ENCODE assay signal across 30 cellular contexts in the genomic region with DNA sequence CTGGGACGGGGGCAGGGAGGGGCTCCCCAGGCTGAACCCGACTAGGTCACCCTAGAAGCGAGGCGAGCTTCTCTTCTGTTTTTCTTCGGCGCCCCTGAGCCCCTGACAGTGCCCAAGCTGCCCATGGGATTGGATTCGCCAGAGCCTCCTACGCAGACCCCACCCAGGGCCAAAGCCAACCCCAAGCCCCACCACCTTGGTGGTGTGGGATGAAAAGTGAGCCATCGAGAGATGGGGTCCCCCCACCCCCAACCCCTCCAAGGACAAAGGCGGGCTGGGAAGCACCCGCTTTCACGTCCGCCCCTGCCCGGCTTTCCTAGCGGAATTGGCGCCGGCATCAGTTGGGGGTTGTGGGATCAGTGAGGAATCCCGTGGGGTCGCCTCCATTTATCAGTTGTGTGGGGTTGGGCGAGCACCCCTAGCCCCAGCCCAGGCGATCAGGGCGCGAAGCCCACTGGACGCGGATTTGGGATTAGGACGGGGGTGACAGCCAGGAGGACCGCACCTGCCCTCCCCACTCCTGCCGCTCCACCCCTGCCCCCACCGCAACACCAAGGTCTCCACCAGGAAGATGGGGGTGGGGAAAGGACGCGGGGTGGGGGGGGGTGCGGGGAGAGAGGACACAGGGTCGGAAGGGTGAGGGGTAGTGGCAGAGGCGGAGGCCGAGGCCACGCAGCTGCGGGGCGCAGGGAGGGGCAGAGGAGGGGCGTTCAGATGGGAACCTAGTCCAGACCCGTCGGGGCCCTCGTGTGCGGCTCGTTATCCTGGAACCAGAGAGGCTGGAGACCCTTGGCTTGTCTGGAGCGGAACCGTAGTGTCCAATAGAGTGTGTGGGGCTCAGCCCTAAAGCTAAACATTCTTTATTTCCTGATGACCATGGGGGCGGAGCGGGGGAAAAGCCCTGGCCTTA. TPM values are rescaled to one million over a fixed set of nuclear protein-coding genes. Genes with fewer than 3 reads are reported as not detected.
A peak's percentile ranks its signal among the peaks of the same experiment; 100 is the strongest.
DNase-seq lines count a peak whose midpoint lies in the region; ATAC-seq and TF ChIP-seq lines count a peak whose summit lies in the region.
"Had no signal": no experiment of that assay in that cellular context is flagged by ENCODE, and none has a peak within 500 bp of the region (broad histone marks: within the 10 kb centered on the region; RNA-seq: fewer than 3 reads in every experiment).

No MANE protein-coding gene starts in this region.

- peak overlapping the region; percentile 67 for H3K4me2 ChIP-seq in smooth muscle cell
- H3K4me2 ChIP-seq: BLaER1 treated with 17β-estradiol and CSF1 and Interleukin-3, amounts not matched to agents 10 nM and 100 nM; PC-9 had no signal

- no peak overlapping the region for H3K4me3 ChIP-seq in RWPE2 (ENCODE audit: severe bottlenecking)
- peak overlapping the region; percentile 75 for H3K4me3 ChIP-seq in iPS-15b (ENCODE audit: low read depth, low read length)
- no peak overlapping the region for H3K4me3 ChIP-seq in smooth muscle cell
- H3K4me3 ChIP-seq: esophagus squamous epithelium, GM23248, left lung, PC-9, right atrium auricular region, uterus had no signal

- H3K79me2 ChIP-seq in smooth muscle cell (ENCODE audit: low read depth) = no peaks in the 10 kb centered on the region

- peak overlapping the region; percentile 41 for H3K27ac Mint-ChIP-seq in activated CD4-positive, alpha-beta T cell treated with anti-CD3 and anti-CD28 coated beads, Interleukin-2, amount 10 ng/mL, durations not matched to agents 7 days and 5 days
- H3K27ac Mint-ChIP-seq: activated CD8-positive, alpha-beta T cell treated with anti-CD3 and anti-CD28 coated beads, Interleukin-2, amount 10 ng/mL, durations not matched to agents 7 days and 5 days; activated naive CD8-positive, alpha-beta T cell; activated T-cell treated with anti-CD3 and anti-CD28 coated beads, Interleukin-2, amount 50 U/mL, for 72 hours; T-helper 17 cell had no signal

- H3K9ac ChIP-seq in iPS-15b (ENCODE audit: low read depth, low read length) = peak overlapping the region; percentile 92
- H3K9ac ChIP-seq in smooth muscle cell (ENCODE audit: low read depth) = no peak overlapping the region
- H3K9ac ChIP-seq: BLaER1 treated with 17β-estradiol and CSF1 and Interleukin-3, amounts not matched to agents 10 nM and 100 nM; GM23248 had no signal

- H4K20me1 ChIP-seq in smooth muscle cell (ENCODE audit: low read depth) = no peaks in the 10 kb centered on the region

- ATAC-seq in RWPE2 (ENCODE audit: low read depth) (no peak), GM21576 (IDR thresholded peaks at IDR 0.05; ENCODE audit: unreplicated experiment) (no peak)
- ATAC-seq: activated CD8-positive, alpha-beta T cell treated with anti-CD3 and anti-CD28 coated beads, Interleukin-2, amount 10 ng/mL, durations not matched to agents 7 days and 5 days; activated T-cell treated with anti-CD3 and anti-CD28 coated beads, Interleukin-2, amount 50 U/mL, for 72 hours; left lung; T-helper 17 cell had no signal

- H3K4me1 Mint-ChIP-seq in activated CD4-positive, alpha-beta T cell treated with anti-CD3 and anti-CD28 coated beads, Interleukin-2, amount 10 ng/mL, durations not matched to agents 7 days and 5 days = peaks cover 9% of the 10 kb centered on the region

- H3K4me1 ChIP-seq in RWPE2 (ENCODE audit: insufficient read depth, poor library complexity, severe bottlenecking) (peaks cover 9% of the 10 kb centered on the region), iPS-15b (ENCODE audit: control insufficient read depth, insufficient read depth, low read length) (peaks cover 31% of the 10 kb centered on the region), smooth muscle cell (ENCODE audit: low read depth) (peaks cover 41% of the 10 kb centered on the region)
- H3K4me1 ChIP-seq: uterus had no signal

- 5% methylated on average over 28 of the region's 48 CpGs for WGBS in smooth muscle cell (ENCODE audit: low lambda C conversion rate)

- POLR2A ChIA-PET in activated CD4-positive, alpha-beta T cell treated with anti-CD3 and anti-CD28 coated beads, Interleukin-2, amount 10 ng/mL, durations not matched to agents 7 days and 5 days (lab: Charles Lee) = no interaction called here

- H3F3A ChIP-seq in smooth muscle cell (ENCODE audit: low read depth) = no peaks in the 10 kb centered on the region

- no peak overlapping the region for H2AFZ ChIP-seq in smooth muscle cell (ENCODE audit: low read depth)
- H2AFZ ChIP-seq: GM23248, PC-9 had no signal

- H3K36me3 ChIP-seq in RWPE2 (ENCODE audit: low read depth) (no peaks in the 10 kb centered on the region), iPS-15b (ENCODE audit: control insufficient read depth, insufficient read depth, low read length) (no peaks in the 10 kb centered on the region), smooth muscle cell (ENCODE audit: low read depth) (no peaks in the 10 kb centered on the region)
- H3K36me3 ChIP-seq: BLaER1 treated with 17β-estradiol and CSF1 and Interleukin-3, amounts not matched to agents 10 nM and 100 nM; esophagus squamous epithelium; left lung; right atrium auricular region; uterus had no signal

- DNase-seq in activated CD4-positive, alpha-beta T cell treated with anti-CD3 and anti-CD28 coated beads, Interleukin-2, amount 10 ng/mL, durations not matched to agents 7 days and 5 days = no peak
- DNase-seq in activated CD4-positive, alpha-beta T cell treated with anti-CD3 and anti-CD28 coated beads, Interleukin-2, amount 50 U/mL, for 1 hour = no peak
- DNase-seq in RWPE2 (ENCODE audit: low spot score) = peak; percentile 44
- no peak for DNase-seq in smooth muscle cell (lab: John Stamatoyannopoulos, UW; ENCODE audit: unreplicated experiment)
- no peak for DNase-seq in mucosa of gallbladder (ENCODE audit: low spot score)
- DNase-seq in T-helper 1 cell = no peak
- DNase-seq: activated CD8-positive, alpha-beta T cell treated with anti-CD3 and anti-CD28 coated beads, Interleukin-2, amount 10 ng/mL, durations not matched to agents 7 days and 5 days; activated T-cell treated with anti-CD3 and anti-CD28 coated beads, Interleukin-2, amount 50 U/mL, for 72 hours; Calu3; effector memory CD4-positive, alpha-beta T cell; esophagus squamous epithelium; GM23248; NCI-H187 treated with DMSO at 0.1 percent for 48 hours; NCI-H226; PC-9; stimulated activated CD4-positive, alpha-beta T cell treated with anti-CD3 and anti-CD28 coated beads, Interleukin-15, amount 100 ng/mL, for 24 hours; substantia nigra; T-helper 17 cell had no signal

- H3K27me3 Mint-ChIP-seq in activated CD4-positive, alpha-beta T cell treated with anti-CD3 and anti-CD28 coated beads, Interleukin-2, amount 10 ng/mL, durations not matched to agents 7 days and 5 days = peaks cover 84% of the 10 kb centered on the region

- no peak overlapping the region for H3K4me3 Mint-ChIP-seq in activated CD4-positive, alpha-beta T cell treated with anti-CD3 and anti-CD28 coated beads, Interleukin-2, amount 10 ng/mL, durations not matched to agents 7 days and 5 days
- H3K4me3 Mint-ChIP-seq: activated CD8-positive, alpha-beta T cell treated with anti-CD3 and anti-CD28 coated beads, Interleukin-2, amount 10 ng/mL, durations not matched to agents 7 days and 5 days; activated T-cell treated with anti-CD3 and anti-CD28 coated beads, Interleukin-2, amount 50 U/mL, for 72 hours; T-helper 17 cell had no signal

- TF ChIP-seq CTCF in RWPE2 (IDR thresholded peaks at IDR 0.05; ENCODE audit: poor library complexity, severe bottlenecking) (no peak), smooth muscle cell (IDR thresholded peaks at IDR 0.05; ENCODE audit: borderline replicate concordance, insufficient read depth, poor library complexity, severe bottlenecking) (no peak)

- H3K9me3 ChIP-seq in RWPE2 (ENCODE audit: severe bottlenecking) = peaks cover 5% of the 10 kb centered on the region
- H3K9me3 ChIP-seq in iPS-15b (ENCODE audit: control insufficient read depth, insufficient read depth, low read length) = no peaks in the 10 kb centered on the region
- no peaks in the 10 kb centered on the region for H3K9me3 ChIP-seq in smooth muscle cell (replicated peaks; ENCODE audit: low read depth)
- H3K9me3 ChIP-seq: left lung, right atrium auricular region, uterus had no signal

- H3K27me3 ChIP-seq in RWPE2 (ENCODE audit: insufficient read depth, poor library complexity, severe bottlenecking) (peaks cover 57% of the 10 kb centered on the region), iPS-15b (ENCODE audit: control insufficient read depth, insufficient read depth, low read length) (peaks cover 29% of the 10 kb centered on the region), smooth muscle cell (ENCODE audit: low read depth) (peaks cover 89% of the 10 kb centered on the region)

- peaks cover 12% of the 10 kb centered on the region for H3K9me3 Mint-ChIP-seq in activated CD4-positive, alpha-beta T cell treated with anti-CD3 and anti-CD28 coated beads, Interleukin-2, amount 10 ng/mL, durations not matched to agents 7 days and 5 days

- peaks cover 15% of the 10 kb centered on the region for H3K36me3 Mint-ChIP-seq in activated CD4-positive, alpha-beta T cell treated with anti-CD3 and anti-CD28 coated beads, Interleukin-2, amount 10 ng/mL, durations not matched to agents 7 days and 5 days (ENCODE audit: low read depth)
- H3K36me3 Mint-ChIP-seq: activated naive CD8-positive, alpha-beta T cell had no signal

- H3K27ac ChIP-seq in RWPE2 (ENCODE audit: poor library complexity, severe bottlenecking) (no peak overlapping the region), smooth muscle cell (ENCODE audit: low read depth) (no peak overlapping the region)
- H3K27ac ChIP-seq: BLaER1 treated with 17β-estradiol and CSF1 and Interleukin-3, amounts not matched to agents 10 nM and 100 nM; esophagus squamous epithelium; GM23248; left lung; PC-9; right atrium auricular region; uterus had no signal

- CTCF ChIA-PET in activated CD4-positive, alpha-beta T cell treated with anti-CD3 and anti-CD28 coated beads, Interleukin-2, amount 10 ng/mL, durations not matched to agents 7 days and 5 days (lab: Charles Lee) = no interaction called here

RNA-seq across cellular contexts. Expression of gene TSPEAR, which starts 4.4 kb away (rescaled TPM):
- total RNA-seq in activated CD4-positive, alpha-beta T cell treated with anti-CD3 and anti-CD28 coated beads, Interleukin-2, amount 10 ng/mL, durations not matched to agents 7 days and 5 days = not detected
- total RNA-seq in smooth muscle cell (not detected in 2 replicates), mucosa of gallbladder (0.06 TPM)
- polyA plus RNA-seq in smooth muscle cell = 0.71 and 1.7 TPM in 2 replicates
- total RNA-seq: A172; activated CD8-positive, alpha-beta T cell treated with anti-CD3 and anti-CD28 coated beads, Interleukin-2, amount 10 ng/mL, durations not matched to agents 7 days and 5 days; activated T-cell treated with anti-CD3 and anti-CD28 coated beads, Interleukin-2, amount 50 U/mL, for 72 hours; astrocyte; Calu3; esophagus squamous epithelium; GM23248; HT-29; PC-9; right atrium auricular region; T-helper 17 cell had no signal
- polyA plus RNA-seq: GM23248 had no signal

RNA-seq across cellular contexts. Expression of gene KRTAP10-12, which starts 10.0 kb away (rescaled TPM):
- not detected for total RNA-seq in activated CD4-positive, alpha-beta T cell treated with anti-CD3 and anti-CD28 coated beads, Interleukin-2, amount 10 ng/mL, durations not matched to agents 7 days and 5 days
- total RNA-seq in smooth muscle cell (not detected in 2 replicates), mucosa of gallbladder (not detected)
- not detected in 2 replicates for polyA plus RNA-seq in smooth muscle cell
- total RNA-seq: A172; activated CD8-positive, alpha-beta T cell treated with anti-CD3 and anti-CD28 coated beads, Interleukin-2, amount 10 ng/mL, durations not matched to agents 7 days and 5 days; activated T-cell treated with anti-CD3 and anti-CD28 coated beads, Interleukin-2, amount 50 U/mL, for 72 hours; astrocyte; Calu3; cerebellum; esophagus squamous epithelium; GM23248; HT-29; left lung; omental fat pad; PC-9; right atrium auricular region; T-helper 17 cell; uterus had no signal
- polyA plus RNA-seq: GM23248 had no signal

RNA-seq across cellular contexts. Expression of gene KRTAP12-1, which starts 25.0 kb away (rescaled TPM):
- not detected for total RNA-seq in activated CD4-positive, alpha-beta T cell treated with anti-CD3 and anti-CD28 coated beads, Interleukin-2, amount 10 ng/mL, durations not matched to agents 7 days and 5 days
- not detected in 2 replicates for total RNA-seq in smooth muscle cell
- not detected in 2 replicates for polyA plus RNA-seq in smooth muscle cell
- total RNA-seq in mucosa of gallbladder = not detected
- total RNA-seq: A172; activated CD8-positive, alpha-beta T cell treated with anti-CD3 and anti-CD28 coated beads, Interleukin-2, amount 10 ng/mL, durations not matched to agents 7 days and 5 days; activated T-cell treated with anti-CD3 and anti-CD28 coated beads, Interleukin-2, amount 50 U/mL, for 72 hours; astrocyte; Calu3; cerebellum; esophagus squamous epithelium; GM23248; HT-29; left lung; omental fat pad; PC-9; right atrium auricular region; T-helper 17 cell had no signal
- polyA plus RNA-seq: GM23248 had no signal

RNA-seq across cellular contexts. Expression of gene KRTAP12-2, which starts 40.2 kb away (rescaled TPM):
- not detected for total RNA-seq in activated CD4-positive, alpha-beta T cell treated with anti-CD3 and anti-CD28 coated beads, Interleukin-2, amount 10 ng/mL, durations not matched to agents 7 days and 5 days
- total RNA-seq in smooth muscle cell (not detected in 2 replicates), mucosa of gallbladder (not detected)
- polyA plus RNA-seq in smooth muscle cell = not detected in 2 replicates
- total RNA-seq: A172; activated CD8-positive, alpha-beta T cell treated with anti-CD3 and anti-CD28 coated beads, Interleukin-2, amount 10 ng/mL, durations not matched to agents 7 days and 5 days; activated T-cell treated with anti-CD3 and anti-CD28 coated beads, Interleukin-2, amount 50 U/mL, for 72 hours; astrocyte; Calu3; cerebellum; esophagus squamous epithelium; GM23248; HT-29; left lung; omental fat pad; PC-9; right atrium auricular region; T-helper 17 cell; uterus had no signal
- polyA plus RNA-seq: GM23248 had no signal

RNA-seq across cellular contexts. Expression of gene KRTAP12-3, which starts 49.2 kb away (rescaled TPM):
- not detected for total RNA-seq in activated CD4-positive, alpha-beta T cell treated with anti-CD3 and anti-CD28 coated beads, Interleukin-2, amount 10 ng/mL, durations not matched to agents 7 days and 5 days
- total RNA-seq in smooth muscle cell (not detected in 2 replicates), mucosa of gallbladder (not detected)
- polyA plus RNA-seq in smooth muscle cell = not detected in 2 replicates
- total RNA-seq: A172; activated CD8-positive, alpha-beta T cell treated with anti-CD3 and anti-CD28 coated beads, Interleukin-2, amount 10 ng/mL, durations not matched to agents 7 days and 5 days; activated T-cell treated with anti-CD3 and anti-CD28 coated beads, Interleukin-2, amount 50 U/mL, for 72 hours; astrocyte; Calu3; cerebellum; esophagus squamous epithelium; GM23248; HT-29; left lung; omental fat pad; PC-9; right atrium auricular region; T-helper 17 cell; uterus had no signal
- polyA plus RNA-seq: GM23248 had no signal
